ENCODE assay signal across 1 cellular context in genomic region chr19:51427220-51427619, GRCh38.
TF ChIP-seq lines count a peak whose summit lies in the region.

No MANE protein-coding gene starts in this region.

TF ChIP-seq in HepG2, 621 proteins besides CTCF, POLR2A, EP300 and RAD21:
- TF ChIP-seq MLX (CRISPR knock-in tag; IDR thresholded peaks at IDR 0.05) (no peak), HMG20A (CRISPR knock-in tag; IDR thresholded peaks at IDR 0.05; ENCODE audit: borderline replicate concordance) (no peak), ZNF703 (CRISPR knock-in tag; IDR thresholded peaks at IDR 0.05; ENCODE audit: borderline replicate concordance) (no peak), THRA (CRISPR knock-in tag; IDR thresholded peaks at IDR 0.05; ENCODE audit: borderline replicate concordance) (no peak), ARHGAP35 (CRISPR knock-in tag; IDR thresholded peaks at IDR 0.05; ENCODE audit: borderline replicate concordance) (no peak), FOXK1 (CRISPR knock-in tag; IDR thresholded peaks at IDR 0.05; ENCODE audit: borderline replicate concordance, low read depth) (no peak), RFX5 (IDR thresholded peaks at IDR 0.05; ENCODE audit: low read depth, low read length) (no peak), KDM5B (CRISPR knock-in tag; IDR thresholded peaks at IDR 0.05; ENCODE audit: borderline replicate concordance) (no peak), ZNF75D (CRISPR knock-in tag; IDR thresholded peaks at IDR 0.05; ENCODE audit: borderline replicate concordance) (no peak), ZFYVE20 (CRISPR knock-in tag; IDR thresholded peaks at IDR 0.05; ENCODE audit: borderline replicate concordance, low read depth) (no peak), LRRFIP1 (CRISPR knock-in tag; conservative IDR thresholded peaks at IDR 0.05) (no peak), NR2C2 (CRISPR knock-in tag; IDR thresholded peaks at IDR 0.05; ENCODE audit: borderline replicate concordance) (no peak), SRY (CRISPR knock-in tag; IDR thresholded peaks at IDR 0.05) (no peak), KLF11 (CRISPR knock-in tag; IDR thresholded peaks at IDR 0.05) (no peak)
